ENCODE assay signal across 8 cellular contexts in the genomic region with DNA sequence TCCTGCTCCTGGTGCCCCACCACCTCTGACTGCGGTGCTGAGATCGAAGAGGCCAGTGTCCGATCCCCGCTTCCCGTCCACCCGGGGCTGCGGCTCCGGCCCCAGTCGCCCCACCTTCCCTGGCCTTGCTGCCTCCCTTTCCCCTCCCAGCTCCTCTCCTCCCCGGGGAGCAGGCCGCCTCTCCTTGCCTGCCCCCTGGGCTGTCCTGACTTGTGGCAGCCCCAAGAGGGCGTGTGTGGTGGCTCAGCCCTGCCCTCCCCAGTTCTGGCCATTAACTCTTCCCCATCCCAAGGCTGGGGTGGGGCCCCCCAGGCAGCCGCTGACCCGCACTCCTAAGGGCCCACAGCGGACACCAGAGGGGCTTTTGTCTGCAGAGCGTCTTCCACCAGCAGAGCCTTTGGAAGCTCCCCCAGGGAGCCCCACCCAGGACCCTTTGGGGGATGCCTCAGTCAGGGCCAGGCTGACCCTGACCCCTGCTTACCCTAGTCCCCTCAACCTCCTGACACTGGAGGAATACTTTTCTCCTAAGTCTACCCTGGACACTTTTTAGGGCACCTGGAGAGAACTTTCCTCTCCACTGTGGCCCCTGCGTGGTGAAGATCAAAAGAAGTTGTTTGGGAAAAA. TPM values are rescaled to one million over a fixed set of nuclear protein-coding genes. Genes with fewer than 3 reads are reported as not detected.
DNase-seq lines count a peak whose midpoint lies in the region; ATAC-seq lines count a peak whose summit lies in the region.

No MANE protein-coding gene starts in this region.

- intact Hi-C loops in Right ventricle myocardium superior (cut with DNase I): no loop called here

- peak overlapping the region; percentile 12 for H3K9ac ChIP-seq in rectal smooth muscle tissue (ENCODE audit: low read length)

- peaks cover 3% of the 10 kb centered on the region for H3K4me1 ChIP-seq in rectal smooth muscle tissue (ENCODE audit: control insufficient read depth, insufficient read depth, low read length)

- H3K27ac ChIP-seq in rectal smooth muscle tissue (ENCODE audit: low read depth, low read length): no peak overlapping the region

- H3K4me3 ChIP-seq in rectal smooth muscle tissue (ENCODE audit: low read length): peak overlapping the region; percentile 61

- no peaks in the 10 kb centered on the region for H3K36me3 ChIP-seq in rectal smooth muscle tissue (ENCODE audit: control insufficient read depth, insufficient read depth, low read length)

- DNase-seq in EH (ENCODE audit: low read depth): peak; percentile 71
- DNase-seq in HPDE6-E6E7 (ENCODE audit: extremely low spot score): peak; percentile 82
- DNase-seq in activated CD8-positive, alpha-beta memory T cell treated with anti-CD3 and anti-CD28 coated beads, Interleukin-2, amount 50 U/mL, for 4 hours: peak; percentile 38
- peak; percentile 56 for DNase-seq in Right ventricle myocardium superior
- no peak for DNase-seq in T1000 (lab: John Stamatoyannopoulos, UW)
- no peak for DNase-seq in SHP77 treated with DMSO at 0.1 percent for 48 hours (lab: John Stamatoyannopoulos, UW)

- H3K27me3 ChIP-seq in rectal smooth muscle tissue (ENCODE audit: control insufficient read depth, insufficient read depth, low read length): peaks cover 5% of the 10 kb centered on the region

- peak; percentile 64 for ATAC-seq in GM19455 (IDR thresholded peaks at IDR 0.05; ENCODE audit: unreplicated experiment)
- ATAC-seq in Right ventricle myocardium superior (ENCODE audit: poor library complexity): peak; percentile 89

RNA-seq across cellular contexts. Expression of gene RTN4RL2, which starts 16.7 kb away (rescaled TPM):
- 1.9 TPM for total RNA-seq in Right ventricle myocardium superior

RNA-seq across cellular contexts. Expression of gene SLC43A1, which starts 38.5 kb away (rescaled TPM):
- total RNA-seq in Right ventricle myocardium superior: 5.4 TPM

RNA-seq across cellular contexts. Expression of gene SLC43A3, which starts 50.1 kb away (rescaled TPM):
- 20.0 TPM for total RNA-seq in Right ventricle myocardium superior

RNA-seq across cellular contexts. Expression of gene TIMM10, which starts 53.6 kb away (rescaled TPM):
- total RNA-seq in Right ventricle myocardium superior: 64.8 TPM

Comparison
In these comparisons a context has a peak if more than half of its experiments do, and no peak if none do; other contexts are left out.
1. DNase-seq: peak in EH (single experiment), HPDE6-E6E7 (single experiment), activated CD8-positive, alpha-beta memory T cell treated with anti-CD3 and anti-CD28 coated beads, Interleukin-2, amount 50 U/mL, for 4 hours (single experiment) and Right ventricle myocardium superior (single experiment); none in T1000 (single experiment) and SHP77 treated with DMSO at 0.1 percent for 48 hours (single experiment).